ENCODE assay signal across 20 cellular contexts in the genomic region with DNA sequence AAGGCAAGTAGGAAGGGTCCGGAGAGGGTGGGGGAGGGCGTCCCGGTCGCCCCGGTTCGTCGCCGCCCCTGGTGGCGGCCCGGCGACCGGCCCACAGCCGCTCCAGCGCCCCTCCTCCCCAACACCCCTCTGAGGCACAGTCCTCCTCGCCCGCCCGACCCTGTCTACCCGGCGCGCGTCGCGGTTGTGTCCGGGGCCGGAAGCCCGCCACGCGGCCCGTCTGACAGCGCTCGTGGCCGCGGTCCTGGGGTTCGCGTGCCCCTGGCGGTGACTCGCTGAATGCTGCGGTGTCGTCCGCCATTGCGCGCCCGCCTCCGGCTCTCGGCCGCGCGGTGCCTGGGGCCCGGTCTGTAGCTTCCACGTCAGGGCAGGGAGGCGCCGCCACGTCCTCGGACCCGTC.
DNase-seq lines count a peak whose midpoint lies in the region; ATAC-seq and TF ChIP-seq lines count a peak whose summit lies in the region.
"Had no signal": no experiment of that assay in that cellular context is flagged by ENCODE, and none has a peak within 500 bp of the region (broad histone marks: within the 10 kb centered on the region; RNA-seq: fewer than 3 reads in every experiment).

No MANE protein-coding gene starts in this region.

- no peak overlapping the region for H3K4me3 ChIP-seq in osteoblast (ENCODE audit: insufficient read depth, low read length)
- H3K4me3 ChIP-seq: SJCRH30 had no signal

- no peaks in the 10 kb centered on the region for H3K27me3 ChIP-seq in foreskin keratinocyte
- no peaks in the 10 kb centered on the region for H3K27me3 ChIP-seq in osteoblast (ENCODE audit: insufficient read depth, low read length)
- H3K27me3 ChIP-seq: SJCRH30 had no signal

- intact Hi-C loops in Right ventricle myocardium superior (cut with DNase I) = no loop called here
- intact Hi-C loops in left cardiac atrium (cut with DNase I) = no loop called here

- no peaks in the 10 kb centered on the region for H4K20me1 ChIP-seq in osteoblast (ENCODE audit: insufficient read depth, low read length)

- no peaks in the 10 kb centered on the region for H3K4me1 ChIP-seq in foreskin keratinocyte
- no peaks in the 10 kb centered on the region for H3K4me1 ChIP-seq in osteoblast (ENCODE audit: insufficient read depth, low read length)
- H3K4me1 ChIP-seq: SJCRH30 had no signal

- TF ChIP-seq CTCF in foreskin keratinocyte (conservative IDR thresholded peaks at IDR 0.05) (no peak), osteoblast (IDR thresholded peaks at IDR 0.05; ENCODE audit: extremely low read depth, low read depth, low read length) (no peak)

- no peak overlapping the region for H3K4me2 ChIP-seq in osteoblast (ENCODE audit: insufficient read depth, low read length)
- H3K4me2 ChIP-seq: KMS-11 had no signal

- H3K27ac ChIP-seq in foreskin keratinocyte (no peak overlapping the region), osteoblast (ENCODE audit: low read depth, low read length) (no peak overlapping the region)
- H3K27ac ChIP-seq: KMS-11, SJCRH30 had no signal

- H3K36me3 ChIP-seq in osteoblast (ENCODE audit: insufficient read depth, low read length) = no peaks in the 10 kb centered on the region
- H3K36me3 ChIP-seq: SJCRH30 had no signal

- no peaks in the 10 kb centered on the region for H3K9me3 ChIP-seq in osteoblast (ENCODE audit: low read depth, low read length)

- DNase-seq in Right ventricle myocardium superior = peak; percentile 15
- DNase-seq in left cardiac atrium = no peak
- no peak for DNase-seq in foreskin keratinocyte
- peak; percentile 43 for DNase-seq in osteoblast (ENCODE audit: insufficient read length, low spot score, missing footprints)
- no peak for DNase-seq in stimulated activated CD4-positive, alpha-beta T cell treated with anti-CD3 and anti-CD28 coated beads, Interleukin-2, amount 100 ng/mL, for 24 hours
- DNase-seq in activated gamma-delta T cell treated with Interleukin-2 at 50 U/mL for 16 hours = no peak
- DNase-seq in activated CD4-positive, CD25-positive, alpha-beta regulatory T cell treated with anti-CD3 and anti-CD28 coated beads, Interleukin-2, amount 50 U/mL, for 72 hours = no peak
- DNase-seq: 8988T; AML-193; C1 segment of cervical spinal cord; CD8-positive, alpha-beta T cell; IMR-90; NCI-H1092 treated with DMSO at 0.1 percent for 48 hours; NCI-H1436 treated with DMSO at 0.1 percent for 48 hours; NCI-H1930; NCI-H510A; NK-92 treated with Interleukin-12 subunit alpha and Interleukin-12 subunit beta, amount 100 ng/mL, for 24 hours; SJCRH30 had no signal

- ATAC-seq in Right ventricle myocardium superior (ENCODE audit: poor library complexity) (no peak), left cardiac atrium (no peak), foreskin keratinocyte (peak; percentile 12)
- ATAC-seq: CD8-positive, alpha-beta T cell; Panc1 had no signal

- no peak overlapping the region for H2AFZ ChIP-seq in osteoblast (ENCODE audit: low read length)

- H3K79me2 ChIP-seq in osteoblast (ENCODE audit: insufficient read depth, low read length) = no peaks in the 10 kb centered on the region

Comparison
In these comparisons a context has a peak if more than half of its experiments do, and no peak if none do; other contexts are left out.
1. DNase-seq: peak in Right ventricle myocardium superior (single experiment) and osteoblast (single experiment); none in left cardiac atrium (single experiment), foreskin keratinocyte (0 of 2), stimulated activated CD4-positive, alpha-beta T cell treated with anti-CD3 and anti-CD28 coated beads, Interleukin-2, amount 100 ng/mL, for 24 hours (0 of 2), activated gamma-delta T cell treated with Interleukin-2 at 50 U/mL for 16 hours (single experiment) and activated CD4-positive, CD25-positive, alpha-beta regulatory T cell treated with anti-CD3 and anti-CD28 coated beads, Interleukin-2, amount 50 U/mL, for 72 hours (single experiment).